Comparison of ENCODE assay signal across 16 cellular contexts in the genomic region with DNA sequence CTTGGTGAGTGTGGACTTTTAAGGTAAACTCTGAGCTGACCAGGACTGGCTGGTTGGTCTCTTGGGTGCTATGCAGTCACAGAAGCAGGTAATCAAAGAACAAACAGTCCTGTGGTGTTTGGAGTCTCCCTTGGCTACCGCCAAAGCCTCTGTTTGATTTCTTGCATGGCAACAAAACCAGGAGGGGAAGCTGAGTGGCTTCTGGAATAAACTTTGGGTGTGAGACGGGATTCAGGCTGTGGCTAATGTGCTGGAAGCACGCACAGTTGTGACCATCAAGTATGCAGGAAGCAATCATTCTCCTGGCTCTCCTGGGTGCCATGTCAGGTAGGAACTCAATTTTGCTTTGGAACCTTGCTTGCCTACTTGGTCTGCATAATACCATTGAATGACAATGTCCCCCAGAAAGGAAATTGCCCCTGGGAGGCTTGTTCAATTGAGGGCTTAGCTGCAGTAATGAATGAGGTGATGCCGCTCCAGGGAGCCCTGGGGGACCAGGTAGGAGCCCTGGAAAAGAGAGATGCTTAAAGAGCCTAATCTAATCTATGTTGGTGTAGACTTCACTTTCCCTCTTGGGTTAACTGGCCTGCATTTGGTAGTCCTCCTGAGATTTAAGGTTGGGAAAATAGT. TPM values are rescaled to one million over a fixed set of nuclear protein-coding genes. Genes with fewer than 3 reads are reported as not detected.
A peak's percentile ranks its signal among the peaks of the same experiment; 100 is the strongest.
DNase-seq lines count a peak whose midpoint lies in the region; ATAC-seq, FAIRE-seq and TF ChIP-seq lines count a peak whose summit lies in the region.
"Had no signal": no experiment of that assay in that cellular context is flagged by ENCODE, and none has a peak within 500 bp of the region (broad histone marks: within the 10 kb centered on the region; RNA-seq: fewer than 3 reads in every experiment).

A gene with protein sequence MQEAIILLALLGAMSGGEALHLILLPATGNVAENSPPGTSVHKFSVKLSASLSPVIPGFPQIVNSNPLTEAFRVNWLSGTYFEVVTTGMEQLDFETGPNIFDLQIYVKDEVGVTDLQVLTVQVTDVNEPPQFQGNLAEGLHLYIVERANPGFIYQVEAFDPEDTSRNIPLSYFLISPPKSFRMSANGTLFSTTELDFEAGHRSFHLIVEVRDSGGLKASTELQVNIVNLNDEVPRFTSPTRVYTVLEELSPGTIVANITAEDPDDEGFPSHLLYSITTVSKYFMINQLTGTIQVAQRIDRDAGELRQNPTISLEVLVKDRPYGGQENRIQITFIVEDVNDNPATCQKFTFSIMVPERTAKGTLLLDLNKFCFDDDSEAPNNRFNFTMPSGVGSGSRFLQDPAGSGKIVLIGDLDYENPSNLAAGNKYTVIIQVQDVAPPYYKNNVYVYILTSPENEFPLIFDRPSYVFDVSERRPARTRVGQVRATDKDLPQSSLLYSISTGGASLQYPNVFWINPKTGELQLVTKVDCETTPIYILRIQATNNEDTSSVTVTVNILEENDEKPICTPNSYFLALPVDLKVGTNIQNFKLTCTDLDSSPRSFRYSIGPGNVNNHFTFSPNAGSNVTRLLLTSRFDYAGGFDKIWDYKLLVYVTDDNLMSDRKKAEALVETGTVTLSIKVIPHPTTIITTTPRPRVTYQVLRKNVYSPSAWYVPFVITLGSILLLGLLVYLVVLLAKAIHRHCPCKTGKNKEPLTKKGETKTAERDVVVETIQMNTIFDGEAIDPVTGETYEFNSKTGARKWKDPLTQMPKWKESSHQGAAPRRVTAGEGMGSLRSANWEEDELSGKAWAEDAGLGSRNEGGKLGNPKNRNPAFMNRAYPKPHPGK (plus strand): TSS at position 227 of the 630 bp plus-strand sequence. CDS start 55 bp downstream, at position 282.

- H3K18ac ChIP-seq in mesendoderm (ENCODE audit: low read length): no peak within 1 kb of the TSS

- POLR2A ChIA-PET in HepG2 (lab: Yijun Ruan, JAX): no interaction called here
- POLR2A ChIA-PET in WTC11 (lab: Charles Lee): interaction anchor here (1.0 kb wide), 1 partner anchor 11 kb away, joined by 3 read pairs; no protein-coding TSS in a partner anchor

- H3K9ac ChIP-seq in HepG2 (ENCODE audit: insufficient read depth, low read depth, low read length) (no peak within 1 kb of the TSS), mesendoderm (ENCODE audit: low read length) (no peak within 1 kb of the TSS)

- no peaks in the 10 kb centered on the region for H3K79me1 ChIP-seq in mesendoderm (ENCODE audit: low read length)

- TF ChIP-seq EP300 in HepG2 (IDR thresholded peaks at IDR 0.05; ENCODE audit: low read depth in 2 of 2, low read length in 2 of 2) (no peak), HepG2 (CRISPR knock-in tag; IDR thresholded peaks at IDR 0.05; ENCODE audit: borderline replicate concordance) (no peak), upper lobe of left lung (IDR thresholded peaks at IDR 0.05) (no peak)

- H3K4me2 ChIP-seq in HepG2 (ENCODE audit: low read depth, low read length) (no peak within 1 kb of the TSS), mesendoderm (ENCODE audit: low read length) (no peak within 1 kb of the TSS)

- 0 out of 2 replicates have a peak, but pooled peaks cover 4% of the 10 kb centered on the region for H3K9me3 Mint-ChIP-seq in WTC11
- H3K9me3 Mint-ChIP-seq in activated naive CD8-positive, alpha-beta T cell treated with anti-CD3 and anti-CD28 coated beads for 36 hours: no peaks in the 10 kb centered on the region
- H3K9me3 Mint-ChIP-seq: activated T-helper 17 cell treated with anti-CD3 and anti-CD28 coated beads, Interleukin-2, amount 50 U/mL, for 72 hours had no signal

- H3K23ac ChIP-seq in mesendoderm (ENCODE audit: low read length): peak within 1 kb of the TSS; percentile 74

- TF ChIP-seq CTCF in HepG2 (CRISPR knock-in tag; IDR thresholded peaks at IDR 0.05) (no peak), right lobe of liver (IDR thresholded peaks at IDR 0.05) (no peak), WTC11 (IDR thresholded peaks at IDR 0.05) (no peak), upper lobe of left lung (IDR thresholded peaks at IDR 0.05) (no peak)

- no peak within 1 kb of the TSS for H2AFZ ChIP-seq in HepG2 (ENCODE audit: low read length)

- no peak within 1 kb of the TSS for H3K4me3 Mint-ChIP-seq in WTC11
- no peak within 1 kb of the TSS for H3K4me3 Mint-ChIP-seq in activated naive CD8-positive, alpha-beta T cell treated with anti-CD3 and anti-CD28 coated beads for 36 hours
- H3K4me3 Mint-ChIP-seq: activated T-helper 17 cell treated with anti-CD3 and anti-CD28 coated beads, Interleukin-2, amount 50 U/mL, for 72 hours had no signal

- intact Hi-C loops in HepG2 (cut with micrococcal nuclease; ENCODE audit: unreplicated experiment): no loop called here
- intact Hi-C loops in right lobe of liver (cut with DNase I): no loop called here

- no peak for FAIRE-seq in HepG2 (lab: Jason Lieb, UNC)

- H3K56ac ChIP-seq in mesendoderm (ENCODE audit: low read length): peak within 1 kb of the TSS; percentile 59

- H3K36me3 Mint-ChIP-seq in WTC11: peaks cover 3% of the 10 kb centered on the region; the same call in 1 of the 2 replicates
- H3K36me3 Mint-ChIP-seq in activated naive CD8-positive, alpha-beta T cell treated with anti-CD3 and anti-CD28 coated beads for 36 hours: no peaks in the 10 kb centered on the region

- peak; percentile 88 for ATAC-seq in HepG2
- no peak for ATAC-seq in right lobe of liver
- peak; percentile 83 for ATAC-seq in WTC11
- ATAC-seq in upper lobe of left lung (ENCODE audit: low FRiP score in 2 of 2): peak; percentile 55 to 86
- ATAC-seq: activated T-helper 17 cell treated with anti-CD3 and anti-CD28 coated beads, Interleukin-2, amount 50 U/mL, for 72 hours; Panc1 had no signal

- H4K8ac ChIP-seq in mesendoderm (ENCODE audit: low read depth, low read length): no peak within 1 kb of the TSS

- in situ Hi-C loops in HepG2 (cut with HindIII; ENCODE audit: extremely low pct_ligation_motif_present, low pct_unique_long_range_greater_than_20kb): no loop called here

- DNase-seq in HepG2 (ENCODE audit: low spot score) (peak; percentile 28), right lobe of liver (no peak), WTC11 (ENCODE audit: low spot score) (no peak), mesendoderm (peak; percentile 97), upper lobe of left lung (peak in 1 of 2 donors; percentile 29), GM03348 (ENCODE audit: low spot score) (no peak), NCI-H2196 treated with DMSO at 0.1 percent for 48 hours (lab: John Stamatoyannopoulos, UW; ENCODE audit: unreplicated experiment) (no peak)
- no peak for DNase-seq in activated naive CD8-positive, alpha-beta T cell treated with anti-CD3 and anti-CD28 coated beads for 36 hours
- DNase-seq: activated CD4-positive, alpha-beta T cell treated with anti-CD3 and anti-CD28 coated beads, Interleukin-2, amount 50 U/mL, for 4 hours; DMS 273 treated with DMSO at 0.1 percent for 48 hours; KBM-7; nucleus accumbens; stimulated activated CD8-positive, alpha-beta memory T cell treated with anti-CD3 and anti-CD28 coated beads, Interleukin-4, amount 100 ng/mL, for 48 hours; T-helper 2 cell had no signal

- no peak within 1 kb of the TSS for H4K5ac ChIP-seq in mesendoderm (ENCODE audit: low read length)

- no peak within 1 kb of the TSS for H3K4me3 ChIP-seq in HepG2 (replicated peaks in 1 of 3; ENCODE audit: insufficient read depth in 1 of 3, low read depth in 2 of 3, low read length in 3 of 3)
- no peak within 1 kb of the TSS for H3K4me3 ChIP-seq in right lobe of liver
- no peak within 1 kb of the TSS for H3K4me3 ChIP-seq in mesendoderm (ENCODE audit: low read length)
- peak within 1 kb of the TSS in 1 of 4 donors; percentile 8 for H3K4me3 ChIP-seq in upper lobe of left lung

- H4K20me1 ChIP-seq in HepG2 (ENCODE audit: insufficient read depth, low read length): no peaks in the 10 kb centered on the region

- no peak within 1 kb of the TSS for H2BK15ac ChIP-seq in mesendoderm (replicated peaks; ENCODE audit: low read depth)

- H3K4me1 Mint-ChIP-seq in WTC11: peaks cover 53% of the 10 kb centered on the region
- no peaks in the 10 kb centered on the region for H3K4me1 Mint-ChIP-seq in activated naive CD8-positive, alpha-beta T cell treated with anti-CD3 and anti-CD28 coated beads for 36 hours
- H3K4me1 Mint-ChIP-seq: activated T-helper 17 cell treated with anti-CD3 and anti-CD28 coated beads, Interleukin-2, amount 50 U/mL, for 72 hours had no signal

- H3K9me3 ChIP-seq in HepG2 (ENCODE audit: low read length) (no peaks in the 10 kb centered on the region), right lobe of liver (no peaks in the 10 kb centered on the region), upper lobe of left lung (no peaks in the 10 kb centered on the region)

- H3K27me3 Mint-ChIP-seq in WTC11 (ENCODE audit: low read depth): no peaks in the 10 kb centered on the region; the same call in 1 of the 2 replicates
- no peaks in the 10 kb centered on the region for H3K27me3 Mint-ChIP-seq in activated naive CD8-positive, alpha-beta T cell treated with anti-CD3 and anti-CD28 coated beads for 36 hours
- H3K27me3 Mint-ChIP-seq: activated T-helper 17 cell treated with anti-CD3 and anti-CD28 coated beads, Interleukin-2, amount 50 U/mL, for 72 hours had no signal

- H3K4me1 ChIP-seq in HepG2 (ENCODE audit: insufficient read depth, low read length): peaks cover 9% of the 10 kb centered on the region; the same call in 1 of the 2 replicates
- no peaks in the 10 kb centered on the region for H3K4me1 ChIP-seq in right lobe of liver
- H3K4me1 ChIP-seq in mesendoderm (ENCODE audit: control insufficient read depth, low read depth, low read length): peaks cover 9% of the 10 kb centered on the region
- H3K4me1 ChIP-seq in upper lobe of left lung: no peaks in the 10 kb centered on the region

- CTCF ChIA-PET in HepG2 (lab: Yijun Ruan, JAX; ENCODE audit: low intra/inter-chr PET ratio, low total read pairs): no interaction called here
- CTCF ChIA-PET in WTC11 (lab: Charles Lee): interaction anchor here (1.0 to 1.7 kb wide), 6 partner anchors 19 to 86 kb away, joined by 3 to 6 read pairs (median 3); a partner anchor contains a TSS

- no TSS peak for BruUV-seq in HepG2 (replicated peaks; lab: Mats Ljungman, UMichigan)

- WGBS in HepG2 (ENCODE audit: low lambda C conversion rate): 49% methylated on average over 4 of the region's 4 CpGs
- WGBS in right lobe of liver (ENCODE audit: insufficient coverage, low coverage, low lambda C conversion rate, missing lambda C conversion rate): 70% methylated on average over 1 of the region's 4 CpGs
- WGBS in mesendoderm (ENCODE audit: extremely low coverage, insufficient coverage, low lambda C conversion rate): no CpG with 5 or more reads among the region's 4 CpGs
- 50 to 62% methylated on average over 4 of the region's 4 CpGs for WGBS in upper lobe of left lung, 2 donors

- peak within 1 kb of the TSS; percentile 84 for H3K27ac Mint-ChIP-seq in WTC11
- no peak within 1 kb of the TSS for H3K27ac Mint-ChIP-seq in activated naive CD8-positive, alpha-beta T cell treated with anti-CD3 and anti-CD28 coated beads for 36 hours
- H3K27ac Mint-ChIP-seq: activated T-helper 17 cell treated with anti-CD3 and anti-CD28 coated beads, Interleukin-2, amount 50 U/mL, for 72 hours had no signal

- TF ChIP-seq RAD21 in HepG2 (CRISPR knock-in tag; IDR thresholded peaks at IDR 0.05): no peak

- peak within 1 kb of the TSS; percentile 91 for H2AK5ac ChIP-seq in mesendoderm (ENCODE audit: low read length)

- H3K27me3 ChIP-seq in HepG2 (ENCODE audit: control insufficient read depth in 1 of 2, insufficient read depth in 2 of 2, low read length in 2 of 2) (no peaks in the 10 kb centered on the region), right lobe of liver (no peaks in the 10 kb centered on the region), mesendoderm (ENCODE audit: insufficient read depth, low read length, poor library complexity) (no peaks in the 10 kb centered on the region), upper lobe of left lung (no peaks in the 10 kb centered on the region)

- H3K79me2 ChIP-seq in HepG2 (ENCODE audit: insufficient read depth, low read length): no peaks in the 10 kb centered on the region
- no peaks in the 10 kb centered on the region for H3K79me2 ChIP-seq in mesendoderm (ENCODE audit: control insufficient read depth, insufficient read depth, low read length)

- peak within 1 kb of the TSS; percentile 81 for H2BK5ac ChIP-seq in mesendoderm (ENCODE audit: low read length)

- no peak within 1 kb of the TSS for H2BK120ac ChIP-seq in mesendoderm (ENCODE audit: low read depth, low read length)

- no peak within 1 kb of the TSS for H3K27ac ChIP-seq in HepG2 (ENCODE audit: extremely low read length, insufficient read depth, low read length)
- no peak within 1 kb of the TSS for H3K27ac ChIP-seq in right lobe of liver
- peak within 1 kb of the TSS; percentile 32 for H3K27ac ChIP-seq in mesendoderm (ENCODE audit: low read depth, low read length)
- H3K27ac ChIP-seq in upper lobe of left lung: no peak within 1 kb of the TSS

- H3K4ac ChIP-seq in mesendoderm (ENCODE audit: low read depth, low read length): no peak within 1 kb of the TSS

- TF ChIP-seq POLR2A in HepG2 (IDR thresholded peaks at IDR 0.05; ENCODE audit: insufficient read depth in 1 of 2, low read depth in 2 of 2, low read length in 2 of 2) (no peak), right lobe of liver (IDR thresholded peaks at IDR 0.05) (no peak), upper lobe of left lung (IDR thresholded peaks at IDR 0.05) (no peak)

- H3K36me3 ChIP-seq in HepG2 (replicated peaks in 1 of 2; ENCODE audit: control insufficient read depth in 1 of 2, insufficient read depth in 2 of 2, low read length in 2 of 2) (no peaks in the 10 kb centered on the region), right lobe of liver (no peaks in the 10 kb centered on the region), mesendoderm (ENCODE audit: control insufficient read depth, insufficient read depth, low read length) (no peaks in the 10 kb centered on the region), upper lobe of left lung (no peaks in the 10 kb centered on the region)

RNA-seq across cellular contexts. Expression of the gene that starts here (rescaled TPM):
- total RNA-seq in HepG2 (2016; rRNA removed; fragmentation: Illumina TruSeq; extraction: Trizol): 8.2 and 11.8 TPM in 2 replicates
- 12.8 and 13.7 TPM in 2 replicates for total RNA-seq in HepG2 (2016; cell fraction: cytosol; rRNA removed; fragmentation: Illumina TruSeq; extraction: Trizol; ENCODE audit: low read depth)
- 7.2 and 11.7 TPM in 2 replicates for total RNA-seq in HepG2 (2016; cell fraction: insoluble cytoplasmic fraction; rRNA removed; fragmentation: Illumina TruSeq; extraction: Trizol)
- total RNA-seq in HepG2 (2016; cell fraction: membrane; rRNA removed; fragmentation: Illumina TruSeq; extraction: Trizol): 15.8 and 18.0 TPM in 2 replicates
- 32.7 and 38.3 TPM in 2 replicates for total RNA-seq in HepG2 (2016; cell fraction: nucleus; rRNA removed; fragmentation: Illumina TruSeq; extraction: Trizol)
- 6.5 and 8.5 TPM in 2 replicates for polyA plus RNA-seq in HepG2 (2011; rRNA removed)
- 5.2 and 5.9 TPM in 2 replicates for polyA plus RNA-seq in HepG2 (2011; cell fraction: cytosol; rRNA removed)
- polyA plus RNA-seq in HepG2 (2011; cell fraction: nucleus; rRNA removed): 20.4 and 24.1 TPM in 2 replicates
- 7.1 and 8.1 TPM in 2 replicates for polyA plus RNA-seq in HepG2 (2012)
- 10.9 and 11.4 TPM in 2 replicates for polyA plus RNA-seq in HepG2 (2016; cell fraction: cytosol; fragmentation: Illumina TruSeq; extraction: Trizol; ENCODE audit: low read depth)
- polyA plus RNA-seq in HepG2 (2016; cell fraction: insoluble cytoplasmic fraction; fragmentation: Illumina TruSeq; extraction: Trizol; ENCODE audit: low read depth): 7.0 and 7.8 TPM in 2 replicates
- 10.8 and 12.6 TPM in 2 replicates for polyA plus RNA-seq in HepG2 (2016; cell fraction: membrane; fragmentation: Illumina TruSeq; extraction: Trizol; ENCODE audit: low read depth)
- polyA plus RNA-seq in HepG2 (2016; cell fraction: nucleus; fragmentation: Illumina TruSeq; extraction: Trizol; ENCODE audit: insufficient read depth, low read depth): 26.2 and 34.5 TPM in 2 replicates
- 2.5 and 8.1 TPM in 2 replicates for polyA minus RNA-seq in HepG2 (2011; rRNA and poly(A)+ RNA removed; ENCODE audit: low replicate concordance)
- polyA minus RNA-seq in HepG2 (2011; cell fraction: cytosol; rRNA and poly(A)+ RNA removed): 3.3 and 4.7 TPM in 2 replicates
- polyA minus RNA-seq in HepG2 (2011; cell fraction: nucleus; rRNA and poly(A)+ RNA removed): 54.2 and 68.8 TPM in 2 replicates
- 1 to 10 TPM; 3.6 to 8.6 (median 4.5) TPM for total RNA-seq in right lobe of liver
- 18.3 to 19.1 TPM (median 18.9 TPM) in 3 replicates for total RNA-seq in WTC11 (2021)
- polyA plus RNA-seq in mesendoderm (2013, experiment 1 of 2): 4.3 TPM
- 4.9 TPM for polyA plus RNA-seq in mesendoderm (2013, experiment 2 of 2)
- 100 to 1,000 TPM in 1 of 6 donors, 10 to 100 TPM in 4, 1 to 10 TPM in 1; 2.6 to 148 (median 32.8) TPM for total RNA-seq in upper lobe of left lung
- under 1 TPM in 1 of 2 experiments, not detected in 1; 0.38 TPM for total RNA-seq in activated naive CD8-positive, alpha-beta T cell treated with anti-CD3 and anti-CD28 coated beads for 36 hours

Comparison
In these comparisons a context has a peak if more than half of its experiments do, and no peak if none do; other contexts are left out.
1. ATAC-seq: peak in HepG2 (single experiment), WTC11 (single experiment) and upper lobe of left lung (2 of 2); none in right lobe of liver (0 of 4).
2. DNase-seq: peak in HepG2 (single experiment) and mesendoderm (single experiment); none in right lobe of liver (0 of 3), WTC11 (single experiment), GM03348 (single experiment), NCI-H2196 treated with DMSO at 0.1 percent for 48 hours (single experiment) and activated naive CD8-positive, alpha-beta T cell treated with anti-CD3 and anti-CD28 coated beads for 36 hours (single experiment).